Comparison of ENCODE assay signal across 8 cellular contexts in genomic region chr4:74158561-74159396, GRCh38. TPM values are rescaled to one million over a fixed set of nuclear protein-coding genes. Genes with fewer than 3 reads are reported as not detected.
DNase-seq lines count a peak whose midpoint lies in the region; ATAC-seq and TF ChIP-seq lines count a peak whose summit lies in the region.

No MANE protein-coding gene starts in this region.

- H3T11ph ChIP-seq in H9 (ENCODE audit: low read length): no peak overlapping the region

- TF ChIP-seq CTCF in BE2C (IDR thresholded peaks at IDR 0.05; ENCODE audit: low read depth, low read length) (no peak), H9 (conservative IDR thresholded peaks at IDR 0.05) (no peak), WTC11 (IDR thresholded peaks at IDR 0.05) (no peak), retinal pigment epithelial cell (conservative IDR thresholded peaks at IDR 0.05; ENCODE audit: low read depth, low read length) (no peak)

- H3K14ac ChIP-seq in H9 (ENCODE audit: insufficient read depth, low read length): peak overlapping the region; percentile 86; the same call in 1 of the 2 replicates

- DNase-seq in BE2C (no peak), H9 (no peak), WTC11 (ENCODE audit: low spot score) (no peak), right cardiac atrium (no peak), retinal pigment epithelial cell (ENCODE audit: low read depth) (no peak), cortex of kidney (lab: John Stamatoyannopoulos, UW) (no peak), NCI-H345 (lab: John Stamatoyannopoulos, UW) (no peak)
- DNase-seq in central memory CD4-positive, alpha-beta T cell: no peak

- no peak overlapping the region for H3K56ac ChIP-seq in H9 (ENCODE audit: insufficient read length, low read depth, low read length)

- no peak for ATAC-seq in WTC11
- no peak for ATAC-seq in right cardiac atrium

- CTCF ChIA-PET in WTC11 (lab: Charles Lee): interaction anchor here (1.4 kb wide), 1 partner anchor 30 kb away, joined by 3 read pairs; no protein-coding TSS in a partner anchor

- H3K9me3 ChIP-seq in BE2C (no peaks in the 10 kb centered on the region), H9 (ENCODE audit: control insufficient read depth, low read depth, low read length) (no peaks in the 10 kb centered on the region), right cardiac atrium (ENCODE audit: control insufficient read depth, low read length) (no peaks in the 10 kb centered on the region)

- H3K4me3 Mint-ChIP-seq in H9 (peak overlapping the region; percentile 85 to 90), WTC11 (peak overlapping the region; percentile 92)

- H3K27ac ChIP-seq in H9 (ENCODE audit: insufficient read length, low read depth, low read length) (no peak overlapping the region), right cardiac atrium (ENCODE audit: low read length) (peak overlapping the region; percentile 96)

- H3K4me1 Mint-ChIP-seq in H9 (peaks cover 27 to 34% of the 10 kb centered on the region in 2 experiments), WTC11 (peaks cover 43% of the 10 kb centered on the region)

- H3K4me2 ChIP-seq in H9 (ENCODE audit: insufficient read depth, insufficient read length, low read length): peak overlapping the region; percentile 84

- H3K4me1 ChIP-seq in BE2C (no peaks in the 10 kb centered on the region), H9 (ENCODE audit: insufficient read depth, low read length) (no peaks in the 10 kb centered on the region), right cardiac atrium (ENCODE audit: control insufficient read depth, insufficient read depth, low read length) (peaks cover 3% of the 10 kb centered on the region)

- H2AFZ ChIP-seq in H9 (ENCODE audit: low read length): no peak overlapping the region

- H3K4ac ChIP-seq in H9 (ENCODE audit: low read depth, low read length): no peak overlapping the region

- intact Hi-C loops in right cardiac atrium (cut with DNase I): no loop called here

- no peak overlapping the region for H4K8ac ChIP-seq in H9 (replicated peaks; ENCODE audit: insufficient read length, low read depth, low read length)

- peaks cover 5% of the 10 kb centered on the region for H3K23me2 ChIP-seq in H9 (ENCODE audit: insufficient read length, low read depth, low read length, poor library complexity, severe bottlenecking)

- peak overlapping the region; percentile 49 for H3K18ac ChIP-seq in H9 (ENCODE audit: insufficient read length, low read depth, low read length)

- no peak overlapping the region for H2BK20ac ChIP-seq in H9 (ENCODE audit: low read depth, low read length, poor library complexity, severe bottlenecking)

- no CpG with 5 or more reads among the region's 13 CpGs for WGBS in H9 (ENCODE audit: extremely low coverage, insufficient read length, low lambda C conversion rate)
- WGBS in right cardiac atrium: 30% methylated on average over 13 of the region's 13 CpGs

- H4K20me1 ChIP-seq in H9 (ENCODE audit: control insufficient read depth, insufficient read depth, insufficient read length): no peaks in the 10 kb centered on the region

- H3K23ac ChIP-seq in H9 (ENCODE audit: insufficient read length, low read depth, low read length): no peak overlapping the region

- no peak overlapping the region for H2BK120ac ChIP-seq in H9 (ENCODE audit: low read depth, low read length, poor library complexity, severe bottlenecking)

- no peak overlapping the region for H4K91ac ChIP-seq in H9 (ENCODE audit: insufficient read length, low read depth, low read length)

- H3K79me1 ChIP-seq in H9 (ENCODE audit: insufficient read depth, low read depth, low read length, poor library complexity, severe bottlenecking): no peaks in the 10 kb centered on the region

- H3K27me3 ChIP-seq in BE2C: peaks cover 7% of the 10 kb centered on the region; the same call in 1 of the 2 replicates
- H3K27me3 ChIP-seq in H9 (ENCODE audit: insufficient read depth, low read length): no peaks in the 10 kb centered on the region
- no peaks in the 10 kb centered on the region for H3K27me3 ChIP-seq in right cardiac atrium (ENCODE audit: control insufficient read depth, insufficient read depth)

- H3K36me3 Mint-ChIP-seq in H9 (ENCODE audit: insufficient read depth in 1 of 3, low read depth in 3 of 3): peaks cover 5 to 26% (median 20%) of the 10 kb centered on the region in 3 experiments; a peak in 6 of 7 replicates
- peaks cover 22% of the 10 kb centered on the region for H3K36me3 Mint-ChIP-seq in WTC11

- POLR2A ChIA-PET in WTC11 (lab: Charles Lee): no interaction called here

- peak overlapping the region; percentile 91 for H3K9ac ChIP-seq in H9 (ENCODE audit: extremely low read depth, insufficient read length, low read length)

- H2AK5ac ChIP-seq in H9 (ENCODE audit: insufficient read length, low read length): no peak overlapping the region

- no peak overlapping the region for H2BK5ac ChIP-seq in H9 (ENCODE audit: insufficient read length, low read length)

- no peak overlapping the region for H2BK12ac ChIP-seq in H9 (ENCODE audit: insufficient read length, low read depth, low read length)

- H3K36me3 ChIP-seq in BE2C: peaks cover 14% of the 10 kb centered on the region

- no peaks in the 10 kb centered on the region for H3K9me3 Mint-ChIP-seq in H9
- H3K9me3 Mint-ChIP-seq in WTC11: no peaks in the 10 kb centered on the region

- H4K5ac ChIP-seq in H9 (ENCODE audit: insufficient read length, low read depth, low read length): no peak overlapping the region

- H2BK15ac ChIP-seq in H9 (ENCODE audit: low read depth, low read length): no peak overlapping the region

- H3K79me2 ChIP-seq in H9 (ENCODE audit: insufficient read depth, low read length): peaks cover 13% of the 10 kb centered on the region; the same call in 1 of the 2 replicates

- H3K4me3 ChIP-seq in BE2C (ENCODE audit: low read depth, low read length) (peak overlapping the region; percentile 92), right cardiac atrium (ENCODE audit: low read length) (peak overlapping the region; percentile 92), retinal pigment epithelial cell (ENCODE audit: low read length) (peak overlapping the region; percentile 81)

- H3K27me3 Mint-ChIP-seq in H9 (ENCODE audit: low read depth) (no peaks in the 10 kb centered on the region), WTC11 (ENCODE audit: low read depth) (no peaks in the 10 kb centered on the region)

- peak overlapping the region in 2 of 3 experiments; percentile 3 to 91; a peak in 4 of 7 replicates for H3K27ac Mint-ChIP-seq in H9
- H3K27ac Mint-ChIP-seq in WTC11: peak overlapping the region; percentile 92

TF ChIP-seq in WTC11, 78 proteins besides CTCF, POLR2A, EP300 and RAD21 (continues in another document):
- TF ChIP-seq ZNF281 (CRISPR knock-in tag; IDR thresholded peaks at IDR 0.05) (no peak), CREB1 (CRISPR knock-in tag; IDR thresholded peaks at IDR 0.05) (no peak), PRRX2 (CRISPR knock-in tag; IDR thresholded peaks at IDR 0.05) (no peak), ETV6 (CRISPR knock-in tag; IDR thresholded peaks at IDR 0.05) (no peak), GABPB1 (CRISPR knock-in tag; IDR thresholded peaks at IDR 0.05) (no peak), ATF3 (CRISPR knock-in tag; conservative IDR thresholded peaks at IDR 0.05) (no peak), FOXP1 (CRISPR knock-in tag; IDR thresholded peaks at IDR 0.05; ENCODE audit: borderline replicate concordance) (no peak), ZNF423 (CRISPR knock-in tag; IDR thresholded peaks at IDR 0.05) (no peak), ZNF138 (CRISPR knock-in tag; conservative IDR thresholded peaks at IDR 0.05) (no peak), MAX (CRISPR knock-in tag; IDR thresholded peaks at IDR 0.05) (no peak)

RNA-seq across cellular contexts. Expression of gene MTHFD2L, which starts 0.9 kb away (rescaled TPM):
- 20.8 TPM for polyA plus RNA-seq in BE2C (2012; ENCODE audit: insufficient read depth, insufficient read length, low read depth)
- 10.0 and 11.6 TPM in 2 replicates for total RNA-seq in H9 (2021)
- 9.4 to 10.6 TPM (median 10.5 TPM) in 3 replicates for total RNA-seq in WTC11 (2021)
- 10 to 100 TPM; 10.6 to 14.2 (median 11.9) TPM for total RNA-seq in right cardiac atrium
- 8.7 TPM for polyA plus RNA-seq in right cardiac atrium

RNA-seq across cellular contexts. Expression of gene CXCL2, which starts 59.8 kb away (rescaled TPM):
- not detected for polyA plus RNA-seq in BE2C (2012; ENCODE audit: insufficient read depth, insufficient read length, low read depth)
- total RNA-seq in H9 (2021) (0.66 and 0.85 TPM in 2 replicates), WTC11 (2021) (1.4 to 1.9 TPM (median 1.7 TPM) in 3 replicates), right cardiac atrium (10 to 100 TPM in 2 of 4 donors, 1 to 10 TPM in 2; 6.2 to 19.1 (median 13.0) TPM)
- 27.2 TPM for polyA plus RNA-seq in right cardiac atrium
